ENCODE assay signal across 8 cellular contexts in genomic region chr4:104494161-104494560, GRCh38. TPM values are rescaled to one million over a fixed set of nuclear protein-coding genes. Genes with fewer than 3 reads are reported as not detected.
DNase-seq lines count a peak whose midpoint lies in the region; ATAC-seq and TF ChIP-seq lines count a peak whose summit lies in the region.

No MANE protein-coding gene starts in this region.

- H3K4me1 Mint-ChIP-seq in neural progenitor cell, result peaks cover 51% of the 10 kb centered on the region

- peak overlapping the region; percentile 91 for H3K4me2 ChIP-seq in neural progenitor cell

- ATAC-seq in HG03095 (IDR thresholded peaks at IDR 0.05; ENCODE audit: unreplicated experiment) (no peak), HG03135 (IDR thresholded peaks at IDR 0.05; ENCODE audit: unreplicated experiment) (no peak)

- peaks cover 5% of the 10 kb centered on the region for H3K27me3 Mint-ChIP-seq in neural progenitor cell (ENCODE audit: insufficient read depth, low read depth)

- H3K36me3 ChIP-seq in BE2C, result no peaks in the 10 kb centered on the region
- H3K36me3 ChIP-seq in endocrine pancreas (ENCODE audit: control insufficient read depth, insufficient read depth, low read length), result no peaks in the 10 kb centered on the region
- no peaks in the 10 kb centered on the region for H3K36me3 ChIP-seq in neural progenitor cell

- H2AFZ ChIP-seq in neural progenitor cell (replicated peaks), result no peak overlapping the region

- peak overlapping the region; percentile 60 for H3K9ac ChIP-seq in endocrine pancreas (ENCODE audit: control insufficient read depth, insufficient read depth, low read length)
- H3K9ac ChIP-seq in neural progenitor cell, result peak overlapping the region; percentile 46

- H3K4me3 Mint-ChIP-seq in neural progenitor cell, result peak overlapping the region; percentile 97

- H3K9me3 ChIP-seq in BE2C (no peaks in the 10 kb centered on the region), endocrine pancreas (ENCODE audit: control insufficient read depth, low read length) (no peaks in the 10 kb centered on the region), neural progenitor cell (ENCODE audit: low read depth) (no peaks in the 10 kb centered on the region)

- H3K27ac ChIP-seq in neural progenitor cell, result peak overlapping the region; percentile 88

- DNase-seq in BE2C, result no peak
- DNase-seq in NCI-H748 treated with DMSO at 0.1 percent for 48 hours (lab: John Stamatoyannopoulos, UW), result peak; percentile 36
- peak; percentile 33 for DNase-seq in neural progenitor cell (ENCODE audit: low spot score)
- no peak for DNase-seq in T-helper 9 cell
- DNase-seq in lower leg skin (ENCODE audit: low spot score in 2 of 2), result no peak

- H3K4me1 ChIP-seq in BE2C (no peaks in the 10 kb centered on the region), endocrine pancreas (ENCODE audit: control insufficient read depth, insufficient read depth, low read length) (peaks cover 34% of the 10 kb centered on the region), neural progenitor cell (peaks cover 33% of the 10 kb centered on the region)

- no peaks in the 10 kb centered on the region for H3K36me3 Mint-ChIP-seq in neural progenitor cell

- peak overlapping the region; percentile 93 for H3K4me3 ChIP-seq in BE2C (ENCODE audit: low read depth, low read length)
- H3K4me3 ChIP-seq in endocrine pancreas (ENCODE audit: control insufficient read depth, insufficient read depth, low read length), result peak overlapping the region; percentile 97
- peak overlapping the region; percentile 68 for H3K4me3 ChIP-seq in neural progenitor cell
- H3K4me3 ChIP-seq in lower leg skin (ENCODE audit: low read depth, poor library complexity, severe bottlenecking), result no peak overlapping the region

- TF ChIP-seq POLR2A in lower leg skin (IDR thresholded peaks at IDR 0.05), result no peak

- H3K27ac Mint-ChIP-seq in neural progenitor cell, result peak overlapping the region; percentile 100

- peaks cover 59% of the 10 kb centered on the region for H3F3A ChIP-seq in neural progenitor cell (ENCODE audit: low read depth)

- H3K27me3 ChIP-seq in BE2C (no peaks in the 10 kb centered on the region), endocrine pancreas (ENCODE audit: control insufficient read depth, insufficient read depth, low read length) (no peaks in the 10 kb centered on the region), neural progenitor cell (no peaks in the 10 kb centered on the region)

- H3K79me2 ChIP-seq in neural progenitor cell (ENCODE audit: low read depth), result peaks cover 53% of the 10 kb centered on the region

- 27 to 28% methylated on average over 5 of the region's 5 CpGs for WGBS in lower leg skin, 2 donors

- no peaks in the 10 kb centered on the region for H3K9me3 Mint-ChIP-seq in neural progenitor cell

- intact Hi-C loops in lower leg skin (cut with DNase I; ENCODE audit: low total_unique reads), result no loop called here

- no peak for TF ChIP-seq CTCF in BE2C (IDR thresholded peaks at IDR 0.05; ENCODE audit: low read depth, low read length)
- TF ChIP-seq CTCF in neural progenitor cell (IDR thresholded peaks at IDR 0.05), result no peak
- TF ChIP-seq CTCF in lower leg skin (IDR thresholded peaks at IDR 0.05), result no peak

- peaks cover 6% of the 10 kb centered on the region for H4K20me1 ChIP-seq in neural progenitor cell (ENCODE audit: low read depth)

RNA-seq across cellular contexts. Expression of gene CXXC4, which starts 0.5 kb away (rescaled TPM):
- 12.3 TPM for polyA plus RNA-seq in BE2C (2012; ENCODE audit: insufficient read depth, insufficient read length, low read depth)
- 23.6 and 40.2 TPM in 2 replicates for total RNA-seq in neural progenitor cell (ENCODE audit: low replicate concordance)
- total RNA-seq in lower leg skin, result under 1 TPM; 0.17 to 0.91 (median 0.50) TPM

Comparison
In these comparisons a context has a peak if more than half of its experiments do, and no peak if none do; other contexts are left out.
1. DNase-seq: peak in NCI-H748 treated with DMSO at 0.1 percent for 48 hours (single experiment) and neural progenitor cell (single experiment); none in BE2C (single experiment), T-helper 9 cell (single experiment) and lower leg skin (0 of 2).
2. RNA of gene CXXC4, which starts 0.5 kb away (total RNA-seq): 23.6 to 40.2 TPM in neural progenitor cell; 0.17 to 0.91 TPM in lower leg skin; every median in the first group is over 10 times any median in the second.